ENCODE assay signal across 11 cellular contexts in genomic region chr2:81328968-81329367, GRCh38.
"Had no signal": no experiment of that assay in that cellular context is flagged by ENCODE, and none has a peak within 500 bp of the region (broad histone marks: within the 10 kb centered on the region; RNA-seq: fewer than 3 reads in every experiment).

No MANE protein-coding gene starts in this region.

- FAIRE-seq: H1, H54 had no signal

- H3K9me3 Mint-ChIP-seq: GM23338 had no signal

- H3K4me1 ChIP-seq: HAP-1 had no signal

- H3K27ac ChIP-seq: GM23248 had no signal

- H3K4me3 ChIP-seq: GM23248, GM23338, HAP-1 had no signal

- ATAC-seq: GM23338, HCT116 had no signal

- H3K4me3 Mint-ChIP-seq: GM23338, H9, HFFc6 had no signal

- H3K36me3 ChIP-seq: HAP-1 had no signal

- DNase-seq: GM23248, GOT3, H7, H9, HCEC 1CT, HFFc6 had no signal

- H3K9me3 ChIP-seq: HAP-1 had no signal

- H3K9ac ChIP-seq: GM23248 had no signal

- H2AFZ ChIP-seq: GM23248, GM23338 had no signal

- H3K27ac Mint-ChIP-seq: GM23338, H9, HFFc6 had no signal

- H3K4me2 ChIP-seq: GM23338 had no signal
